In the genomic region with DNA sequence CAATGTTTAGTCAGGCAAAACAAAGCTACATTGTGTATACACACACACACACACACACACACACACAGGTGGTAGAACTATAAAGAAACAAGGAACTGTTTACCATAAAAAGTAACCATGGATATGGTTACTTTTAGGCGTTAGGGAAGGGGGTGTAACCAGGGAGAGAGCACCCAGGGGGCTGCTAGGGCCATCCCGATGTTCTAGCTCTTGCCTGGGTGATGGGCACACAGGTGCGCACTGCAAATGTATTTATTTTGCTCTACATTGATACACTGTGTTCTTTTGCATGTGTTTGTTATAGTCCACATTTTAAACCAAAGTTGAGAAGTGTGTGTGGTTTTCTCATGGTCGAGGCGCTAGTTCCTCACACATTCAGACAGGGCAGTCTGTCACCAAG, we compare ENCODE assay signal across 27 cellular contexts.
"Had no signal": no experiment of that assay in that cellular context is flagged by ENCODE, and none has a peak within 500 bp of the region (broad histone marks: within the 10 kb centered on the region; RNA-seq: fewer than 3 reads in every experiment).

No MANE protein-coding gene starts in this region.

- ATAC-seq: stimulated activated effector memory CD8-positive, alpha-beta T cell treated with anti-CD3 and anti-CD28 coated beads, Interleukin-12 subunit alpha, Interleukin-12 subunit beta, amount 100 ng/mL, for 72 hours; stimulated activated memory B cell treated with anti-CD40 and anti-IgM and Interleukin-4, amounts not matched to agents 10 μg/mL and 1 μg/mL and 100 μg/mL, for 72 hours; stimulated activated naive B cell treated with anti-CD40 and anti-IgM and Interleukin-4, amounts not matched to agents 10 μg/mL and 1 μg/mL and 100 μg/mL, for 72 hours; stimulated activated naive CD8-positive, alpha-beta T cell treated with anti-CD3 and anti-CD28 coated beads, Interleukin-15, amount 100 ng/mL, for 72 hours; stimulated activated naive CD8-positive, alpha-beta T cell treated with anti-CD3 and anti-CD28 coated beads, Interleukin-15, Interleukin-2, amounts not matched to agents 100 U/mL and 50 U/mL, for 24 hours; upper lobe of right lung had no signal

- H3K27me3 ChIP-seq: stomach, suprapubic skin, testis, thyroid gland, tibial artery, tibial nerve, transverse colon, upper lobe of right lung, uterus, vagina had no signal

- H3K27ac ChIP-seq: stomach, suprapubic skin, testis, thoracic aorta, thyroid gland, tibial artery, tibial nerve, transverse colon, upper lobe of right lung, uterus, vagina had no signal

- H3K4me1 Mint-ChIP-seq: stimulated activated effector memory CD8-positive, alpha-beta T cell treated with anti-CD3 and anti-CD28 coated beads, Interleukin-12 subunit alpha, Interleukin-12 subunit beta, amount 100 ng/mL, for 72 hours; stimulated activated memory B cell treated with anti-CD40 and anti-IgM and Interleukin-4, amounts not matched to agents 10 μg/mL and 1 μg/mL and 100 μg/mL, for 72 hours; stimulated activated naive B cell treated with anti-CD40 and anti-IgM and Interleukin-4, amounts not matched to agents 10 μg/mL and 1 μg/mL and 100 μg/mL, for 72 hours; stimulated activated naive CD8-positive, alpha-beta T cell treated with anti-CD3 and anti-CD28 coated beads, Interleukin-15, amount 100 ng/mL, for 72 hours had no signal

- H3K36me3 ChIP-seq: stomach, suprapubic skin, thoracic aorta, thyroid gland, tibial artery, tibial nerve, transverse colon, upper lobe of right lung, uterus, vagina had no signal

- H3K4me1 ChIP-seq: stomach, suprapubic skin, testis, tibial artery, tibial nerve, transverse colon, upper lobe of right lung, uterus, vagina had no signal

- H3K9me3 ChIP-seq: suprapubic skin, testis, thoracic aorta, thyroid gland, transverse colon, upper lobe of right lung, uterus, vagina had no signal

- H3K27ac Mint-ChIP-seq: stimulated activated effector memory CD8-positive, alpha-beta T cell treated with anti-CD3 and anti-CD28 coated beads, Interleukin-12 subunit alpha, Interleukin-12 subunit beta, amount 100 ng/mL, for 72 hours; stimulated activated memory B cell treated with anti-CD40 and anti-IgM and Interleukin-4, amounts not matched to agents 10 μg/mL and 1 μg/mL and 100 μg/mL, for 72 hours; stimulated activated naive B cell treated with anti-CD40 and anti-IgM and Interleukin-4, amounts not matched to agents 10 μg/mL and 1 μg/mL and 100 μg/mL, for 72 hours; stimulated activated naive CD8-positive, alpha-beta T cell treated with anti-CD3 and anti-CD28 coated beads, Interleukin-15, amount 100 ng/mL, for 72 hours; stimulated activated naive CD8-positive, alpha-beta T cell treated with anti-CD3 and anti-CD28 coated beads, Interleukin-15, Interleukin-2, amounts not matched to agents 100 ng/mL and 50 ng/mL, for 24 hours; type B pancreatic cell had no signal

- DNase-seq: stimulated activated CD4-positive, alpha-beta T cell treated with anti-CD3 and anti-CD28 coated beads, Interleukin-2, amount 100 ng/mL, for 48 hours; stimulated activated CD4-positive, alpha-beta T cell treated with anti-CD3 and anti-CD28 coated beads, Interleukin-4, amount 100 ng/mL, for 1 hour; stimulated activated CD4-positive, alpha-beta T cell treated with anti-CD3 and anti-CD28 coated beads, Interleukin-4, amount 100 ng/mL, for 24 hours; stimulated activated CD4-positive, alpha-beta T cell treated with anti-CD3 and anti-CD28 coated beads, Interleukin-4, amount 100 ng/mL, for 4 hours; stimulated activated CD8-positive, alpha-beta memory T cell treated with anti-CD3 and anti-CD28 coated beads, Interleukin-4, amount 100 ng/mL, for 48 hours; stimulated activated naive B cell treated with anti-CD40 and anti-IgM and Interleukin-4, amounts not matched to agents 10 μg/mL and 1 μg/mL and 100 μg/mL, for 72 hours; stimulated activated naive CD4-positive, alpha-beta T cell; stimulated activated naive CD4-positive, alpha-beta T cell treated with Interleukin-2 at 50 U/mL for 16 hours; stimulated activated naive CD8-positive, alpha-beta T cell treated with anti-CD3 and anti-CD28 coated beads, Interleukin-15, amount 100 ng/mL, for 72 hours; stimulated activated naive CD8-positive, alpha-beta T cell treated with anti-CD3 and anti-CD28 coated beads, Interleukin-15, Interleukin-2, amounts not matched to agents 100 U/mL and 50 U/mL, for 24 hours; stomach; substantia nigra; testis; thyroid gland; tibial artery; transverse colon; trophoblast cell; upper lobe of right lung; uterus had no signal

- H3K27me3 Mint-ChIP-seq: stimulated activated memory B cell treated with anti-CD40 and anti-IgM and Interleukin-4, amounts not matched to agents 10 μg/mL and 1 μg/mL and 100 μg/mL, for 72 hours; stimulated activated naive B cell treated with anti-CD40 and anti-IgM and Interleukin-4, amounts not matched to agents 10 μg/mL and 1 μg/mL and 100 μg/mL, for 72 hours; stimulated activated naive CD8-positive, alpha-beta T cell treated with anti-CD3 and anti-CD28 coated beads, Interleukin-15, amount 100 ng/mL, for 72 hours; type B pancreatic cell had no signal

- H3K4me3 ChIP-seq: stomach, suprapubic skin, testis, thoracic aorta, thyroid gland, tibial artery, tibial nerve, transverse colon, upper lobe of right lung, uterus, vagina had no signal

- H3K36me3 Mint-ChIP-seq: stimulated activated effector memory CD8-positive, alpha-beta T cell treated with anti-CD3 and anti-CD28 coated beads, Interleukin-12 subunit alpha, Interleukin-12 subunit beta, amount 100 ng/mL, for 72 hours; stimulated activated memory B cell treated with anti-CD40 and anti-IgM and Interleukin-4, amounts not matched to agents 10 μg/mL and 1 μg/mL and 100 μg/mL, for 72 hours; stimulated activated naive B cell treated with anti-CD40 and anti-IgM and Interleukin-4, amounts not matched to agents 10 μg/mL and 1 μg/mL and 100 μg/mL, for 72 hours; type B pancreatic cell had no signal

- H3K9me3 Mint-ChIP-seq: stimulated activated naive CD8-positive, alpha-beta T cell treated with anti-CD3 and anti-CD28 coated beads, Interleukin-15, amount 100 ng/mL, for 72 hours; type B pancreatic cell had no signal

- H3K4me3 Mint-ChIP-seq: stimulated activated effector memory CD8-positive, alpha-beta T cell treated with anti-CD3 and anti-CD28 coated beads, Interleukin-12 subunit alpha, Interleukin-12 subunit beta, amount 100 ng/mL, for 72 hours; stimulated activated memory B cell treated with anti-CD40 and anti-IgM and Interleukin-4, amounts not matched to agents 10 μg/mL and 1 μg/mL and 100 μg/mL, for 72 hours; stimulated activated naive B cell treated with anti-CD40 and anti-IgM and Interleukin-4, amounts not matched to agents 10 μg/mL and 1 μg/mL and 100 μg/mL, for 72 hours; stimulated activated naive CD8-positive, alpha-beta T cell treated with anti-CD3 and anti-CD28 coated beads, Interleukin-15, amount 100 ng/mL, for 72 hours; stimulated activated naive CD8-positive, alpha-beta T cell treated with anti-CD3 and anti-CD28 coated beads, Interleukin-15, Interleukin-2, amounts not matched to agents 100 ng/mL and 50 ng/mL, for 24 hours; type B pancreatic cell had no signal
